In the genomic region with DNA sequence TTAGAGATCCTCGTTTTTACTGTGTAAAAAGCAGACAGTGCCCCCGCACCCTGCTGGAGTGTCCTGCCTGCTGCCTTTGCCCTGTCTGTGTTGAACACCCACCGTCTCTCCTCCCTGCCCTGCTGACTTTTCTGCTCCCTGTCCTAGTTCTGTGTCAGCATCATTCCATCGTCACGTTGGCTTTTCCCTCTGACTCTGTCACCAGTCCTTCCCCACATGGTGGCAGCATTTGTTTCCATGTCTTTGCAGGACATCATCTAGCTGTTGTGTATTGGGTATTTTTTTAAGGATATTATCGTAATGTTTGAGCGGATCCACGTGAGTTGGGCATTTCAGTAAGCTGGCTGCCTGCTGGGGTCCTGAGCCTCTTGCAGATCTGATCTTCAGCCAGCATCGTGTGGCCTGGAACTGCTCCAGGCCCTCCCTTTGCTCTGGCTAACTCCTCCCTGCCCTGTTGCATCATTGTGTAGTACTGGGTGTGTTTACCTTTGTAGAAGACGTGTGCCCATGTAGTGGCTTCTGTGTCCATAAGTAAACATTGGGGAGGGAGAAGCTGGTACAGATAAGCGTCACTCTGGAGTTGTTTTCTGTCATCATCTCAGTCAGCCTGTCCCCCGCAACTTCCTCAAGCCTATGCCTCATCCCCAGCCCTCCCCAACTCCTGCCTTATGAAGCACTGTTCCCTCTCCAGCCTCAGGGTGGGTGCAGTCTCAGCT, we compare ENCODE assay signal across 2 cellular contexts.
A peak's percentile ranks its signal among the peaks of the same experiment; 100 is the strongest.
TF ChIP-seq lines count a peak whose summit lies in the region.

No MANE protein-coding gene starts in this region.

TF ChIP-seq in K562, 482 proteins besides CTCF, POLR2A, EP300 and RAD21 (continued from another document and continues in another):
- peak; percentile 72; the same call in 1 of the 2 replicates for TF ChIP-seq ZNF589 (CRISPR knock-in tag; IDR thresholded peaks at IDR 0.05; ENCODE audit: low read depth)
- TF ChIP-seq FOXA1 (IDR thresholded peaks at IDR 0.05; ENCODE audit: borderline replicate concordance) = peak; percentile 80; the same call in 1 of the 2 replicates
- TF ChIP-seq CREB1 (IDR thresholded peaks at IDR 0.05) = peak; percentile 39; the same call in 1 of the 2 replicates
- 0 out of 2 replicates have a peak, but pooled peaks have one; percentile 31 for TF ChIP-seq CREB1 (CRISPR knock-in tag; IDR thresholded peaks at IDR 0.05)
- TF ChIP-seq ASH1L (IDR thresholded peaks at IDR 0.05; ENCODE audit: borderline replicate concordance, low read depth, partially characterized antibody) = no peak
- TF ChIP-seq MTA1 (IDR thresholded peaks at IDR 0.05; ENCODE audit: borderline replicate concordance) = peak; percentile 34; the same call in 1 of the 2 replicates
- TF ChIP-seq BHLHE40 (IDR thresholded peaks at IDR 0.05; ENCODE audit: low read length) = peak; percentile 82
- 0 out of 4 replicates have a peak, but pooled peaks of 1 of the 2 experiments have one; percentile 46 for TF ChIP-seq NONO (IDR thresholded peaks at IDR 0.05; ENCODE audit: low read depth in 2 of 2, low read length in 1 of 2)
- peak; percentile 31; the same call in 1 of the 2 replicates for TF ChIP-seq ETV5 (CRISPR knock-in tag; IDR thresholded peaks at IDR 0.05; ENCODE audit: low read depth)
- no peak for TF ChIP-seq ZNF274 (IDR thresholded peaks at IDR 0.05; ENCODE audit: borderline replicate concordance, low read depth, low read length)
- TF ChIP-seq CTCFL (IDR thresholded peaks at IDR 0.05; ENCODE audit: borderline replicate concordance, insufficient read depth, low read depth, low read length, poor library complexity, severe bottlenecking) = peak; percentile 14
- TF ChIP-seq, protein P1, sequence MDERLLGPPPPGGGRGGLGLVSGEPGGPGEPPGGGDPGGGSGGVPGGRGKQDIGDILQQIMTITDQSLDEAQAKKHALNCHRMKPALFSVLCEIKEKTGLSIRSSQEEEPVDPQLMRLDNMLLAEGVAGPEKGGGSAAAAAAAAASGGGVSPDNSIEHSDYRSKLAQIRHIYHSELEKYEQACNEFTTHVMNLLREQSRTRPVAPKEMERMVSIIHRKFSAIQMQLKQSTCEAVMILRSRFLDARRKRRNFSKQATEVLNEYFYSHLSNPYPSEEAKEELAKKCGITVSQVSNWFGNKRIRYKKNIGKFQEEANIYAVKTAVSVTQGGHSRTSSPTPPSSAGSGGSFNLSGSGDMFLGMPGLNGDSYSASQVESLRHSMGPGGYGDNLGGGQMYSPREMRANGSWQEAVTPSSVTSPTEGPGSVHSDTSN (CRISPR knock-in tag; IDR thresholded peaks at IDR 0.05; ENCODE audit: low read depth) = no peak
- TF ChIP-seq, protein P1 (tag; conservative IDR thresholded peaks at IDR 0.05; ENCODE audit: low read depth) = 0 out of 2 replicates have a peak, but pooled peaks have one; percentile 20
- peak; percentile 62; the same call in 1 of the 2 replicates for TF ChIP-seq JUN (IDR thresholded peaks at IDR 0.05; ENCODE audit: borderline replicate concordance, low read depth, low read length)
- TF ChIP-seq JUN (CRISPR knock-in tag; IDR thresholded peaks at IDR 0.05; ENCODE audit: borderline replicate concordance) = no peak
- peak; percentile 18; the same call in 1 of the 2 replicates for TF ChIP-seq ZSCAN32 (CRISPR knock-in tag; IDR thresholded peaks at IDR 0.05)
- peak; percentile 70; the same call in 1 of the 2 replicates for TF ChIP-seq SMAD4 (CRISPR knock-in tag; conservative IDR thresholded peaks at IDR 0.05)
- peak; percentile 89 for TF ChIP-seq SOX6 (IDR thresholded peaks at IDR 0.05)
- TF ChIP-seq CTBP1 (IDR thresholded peaks at IDR 0.05; ENCODE audit: borderline replicate concordance) = peak; percentile 94
- TF ChIP-seq, protein P2, sequence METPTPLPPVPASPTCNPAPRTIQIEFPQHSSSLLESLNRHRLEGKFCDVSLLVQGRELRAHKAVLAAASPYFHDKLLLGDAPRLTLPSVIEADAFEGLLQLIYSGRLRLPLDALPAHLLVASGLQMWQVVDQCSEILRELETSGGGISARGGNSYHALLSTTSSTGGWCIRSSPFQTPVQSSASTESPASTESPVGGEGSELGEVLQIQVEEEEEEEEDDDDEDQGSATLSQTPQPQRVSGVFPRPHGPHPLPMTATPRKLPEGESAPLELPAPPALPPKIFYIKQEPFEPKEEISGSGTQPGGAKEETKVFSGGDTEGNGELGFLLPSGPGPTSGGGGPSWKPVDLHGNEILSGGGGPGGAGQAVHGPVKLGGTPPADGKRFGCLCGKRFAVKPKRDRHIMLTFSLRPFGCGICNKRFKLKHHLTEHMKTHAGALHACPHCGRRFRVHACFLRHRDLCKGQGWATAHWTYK (CRISPR knock-in tag; IDR thresholded peaks at IDR 0.05) = 0 out of 2 replicates have a peak, but pooled peaks have one; percentile 70
- no peak for TF ChIP-seq SIN3A (IDR thresholded peaks at IDR 0.05; ENCODE audit: borderline replicate concordance in 2 of 2, control insufficient read depth in 1 of 2, low read depth in 2 of 2, low read length in 2 of 2)
- TF ChIP-seq SRSF3 (IDR thresholded peaks at IDR 0.05; ENCODE audit: insufficient read depth, low read length) = no peak
- TF ChIP-seq, protein P3, sequence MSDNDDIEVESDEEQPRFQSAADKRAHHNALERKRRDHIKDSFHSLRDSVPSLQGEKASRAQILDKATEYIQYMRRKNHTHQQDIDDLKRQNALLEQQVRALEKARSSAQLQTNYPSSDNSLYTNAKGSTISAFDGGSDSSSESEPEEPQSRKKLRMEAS (CRISPR knock-in tag; IDR thresholded peaks at IDR 0.05) = peak; percentile 19; the same call in 1 of the 2 replicates

TF ChIP-seq in HepG2, 621 proteins besides CTCF, POLR2A, EP300 and RAD21 (continued from another document and continues in another):
- TF ChIP-seq, protein P4, sequence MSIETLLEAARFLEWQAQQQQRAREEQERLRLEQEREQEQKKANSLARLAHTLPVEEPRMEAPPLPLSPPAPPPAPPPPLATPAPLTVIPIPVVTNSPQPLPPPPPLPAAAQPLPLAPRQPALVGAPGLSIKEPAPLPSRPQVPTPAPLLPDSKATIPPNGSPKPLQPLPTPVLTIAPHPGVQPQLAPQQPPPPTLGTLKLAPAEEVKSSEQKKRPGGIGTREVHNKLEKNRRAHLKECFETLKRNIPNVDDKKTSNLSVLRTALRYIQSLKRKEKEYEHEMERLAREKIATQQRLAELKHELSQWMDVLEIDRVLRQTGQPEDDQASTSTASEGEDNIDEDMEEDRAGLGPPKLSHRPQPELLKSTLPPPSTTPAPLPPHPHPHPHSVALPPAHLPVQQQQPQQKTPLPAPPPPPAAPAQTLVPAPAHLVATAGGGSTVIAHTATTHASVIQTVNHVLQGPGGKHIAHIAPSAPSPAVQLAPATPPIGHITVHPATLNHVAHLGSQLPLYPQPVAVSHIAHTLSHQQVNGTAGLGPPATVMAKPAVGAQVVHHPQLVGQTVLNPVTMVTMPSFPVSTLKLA (IDR thresholded peaks at IDR 0.05) = 0 out of 2 replicates have a peak, but pooled peaks have one; percentile 14
- TF ChIP-seq MAZ (IDR thresholded peaks at IDR 0.05; ENCODE audit: borderline replicate concordance, low read depth, low read length) (no peak), MAZ (CRISPR knock-in tag; IDR thresholded peaks at IDR 0.05; ENCODE audit: low read depth) (peak; percentile 81), YEATS4 (CRISPR knock-in tag; IDR thresholded peaks at IDR 0.05; ENCODE audit: borderline replicate concordance) (0 out of 2 replicates have a peak, but pooled peaks have one; percentile 33), ZNF878 (CRISPR knock-in tag; IDR thresholded peaks at IDR 0.05) (0 out of 2 replicates have a peak, but pooled peaks have one; percentile 18), SMAD9 (CRISPR knock-in tag; IDR thresholded peaks at IDR 0.05) (no peak), SAP130 (CRISPR knock-in tag; IDR thresholded peaks at IDR 0.05; ENCODE audit: low read depth) (peak; percentile 83), NR2F6 (IDR thresholded peaks at IDR 0.05) (no peak), NR2F6 (CRISPR knock-in tag; IDR thresholded peaks at IDR 0.05) (peak; percentile 37; the same call in 1 of the 2 replicates), ZNF12 (CRISPR knock-in tag; IDR thresholded peaks at IDR 0.05) (peak; percentile 56; the same call in 1 of the 2 replicates), GABPB1 (CRISPR knock-in tag; IDR thresholded peaks at IDR 0.05) (peak; percentile 36; the same call in 1 of the 2 replicates), SRSF4 (IDR thresholded peaks at IDR 0.05; ENCODE audit: low read depth, low read length, poor library complexity, severe bottlenecking) (no peak), ZBTB42 (CRISPR knock-in tag; IDR thresholded peaks at IDR 0.05) (no peak), ZFP37 (CRISPR knock-in tag; IDR thresholded peaks at IDR 0.05; ENCODE audit: borderline replicate concordance) (no peak), DNMT1 (CRISPR knock-in tag; IDR thresholded peaks at IDR 0.05) (no peak), SCMH1 (CRISPR knock-in tag; IDR thresholded peaks at IDR 0.05; ENCODE audit: borderline replicate concordance) (no peak), MYC (CRISPR knock-in tag; IDR thresholded peaks at IDR 0.05; ENCODE audit: borderline replicate concordance) (no peak), MIER3 (CRISPR knock-in tag; IDR thresholded peaks at IDR 0.05; ENCODE audit: borderline replicate concordance) (peak; percentile 82; the same call in 1 of the 2 replicates), ATAD3A (CRISPR knock-in tag; IDR thresholded peaks at IDR 0.05) (no peak)
- TF ChIP-seq, protein P5, sequence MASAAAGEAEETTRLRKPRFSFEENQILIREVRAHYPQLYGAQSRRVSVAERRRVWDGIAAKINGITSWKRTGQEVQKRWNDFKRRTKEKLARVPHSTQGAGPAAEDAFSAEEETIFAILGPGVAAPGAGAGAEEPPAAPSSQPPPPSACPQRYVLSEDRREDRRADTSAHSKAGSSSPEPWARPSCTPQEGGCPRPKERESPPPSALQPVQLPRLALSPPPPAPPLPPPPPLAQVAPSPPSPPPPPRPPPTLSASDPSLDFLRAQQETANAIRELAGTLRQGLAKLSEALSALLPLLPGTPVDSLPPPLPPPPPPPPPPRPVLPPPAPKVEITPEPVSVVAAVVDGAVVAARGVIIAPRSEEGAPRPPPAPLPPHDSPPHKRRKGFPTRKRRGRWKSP (CRISPR knock-in tag; IDR thresholded peaks at IDR 0.05) = peak; percentile 60; the same call in 1 of the 2 replicates
- TF ChIP-seq, protein P6, sequence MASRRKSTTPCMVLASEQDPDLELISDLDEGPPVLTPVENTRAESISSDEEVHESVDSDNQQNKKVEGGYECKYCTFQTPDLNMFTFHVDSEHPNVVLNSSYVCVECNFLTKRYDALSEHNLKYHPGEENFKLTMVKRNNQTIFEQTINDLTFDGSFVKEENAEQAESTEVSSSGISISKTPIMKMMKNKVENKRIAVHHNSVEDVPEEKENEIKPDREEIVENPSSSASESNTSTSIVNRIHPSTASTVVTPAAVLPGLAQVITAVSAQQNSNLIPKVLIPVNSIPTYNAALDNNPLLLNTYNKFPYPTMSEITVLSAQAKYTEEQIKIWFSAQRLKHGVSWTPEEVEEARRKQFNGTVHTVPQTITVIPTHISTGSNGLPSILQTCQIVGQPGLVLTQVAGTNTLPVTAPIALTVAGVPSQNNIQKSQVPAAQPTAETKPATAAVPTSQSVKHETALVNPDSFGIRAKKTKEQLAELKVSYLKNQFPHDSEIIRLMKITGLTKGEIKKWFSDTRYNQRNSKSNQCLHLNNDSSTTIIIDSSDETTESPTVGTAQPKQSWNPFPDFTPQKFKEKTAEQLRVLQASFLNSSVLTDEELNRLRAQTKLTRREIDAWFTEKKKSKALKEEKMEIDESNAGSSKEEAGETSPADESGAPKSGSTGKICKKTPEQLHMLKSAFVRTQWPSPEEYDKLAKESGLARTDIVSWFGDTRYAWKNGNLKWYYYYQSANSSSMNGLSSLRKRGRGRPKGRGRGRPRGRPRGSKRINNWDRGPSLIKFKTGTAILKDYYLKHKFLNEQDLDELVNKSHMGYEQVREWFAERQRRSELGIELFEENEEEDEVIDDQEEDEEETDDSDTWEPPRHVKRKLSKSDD (CRISPR knock-in tag; IDR thresholded peaks at IDR 0.05; ENCODE audit: low read depth) = peak; percentile 83
- TF ChIP-seq, protein P7, sequence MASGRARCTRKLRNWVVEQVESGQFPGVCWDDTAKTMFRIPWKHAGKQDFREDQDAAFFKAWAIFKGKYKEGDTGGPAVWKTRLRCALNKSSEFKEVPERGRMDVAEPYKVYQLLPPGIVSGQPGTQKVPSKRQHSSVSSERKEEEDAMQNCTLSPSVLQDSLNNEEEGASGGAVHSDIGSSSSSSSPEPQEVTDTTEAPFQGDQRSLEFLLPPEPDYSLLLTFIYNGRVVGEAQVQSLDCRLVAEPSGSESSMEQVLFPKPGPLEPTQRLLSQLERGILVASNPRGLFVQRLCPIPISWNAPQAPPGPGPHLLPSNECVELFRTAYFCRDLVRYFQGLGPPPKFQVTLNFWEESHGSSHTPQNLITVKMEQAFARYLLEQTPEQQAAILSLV (CRISPR knock-in tag; IDR thresholded peaks at IDR 0.05; ENCODE audit: borderline replicate concordance) = no peak
- TF ChIP-seq, protein P8, sequence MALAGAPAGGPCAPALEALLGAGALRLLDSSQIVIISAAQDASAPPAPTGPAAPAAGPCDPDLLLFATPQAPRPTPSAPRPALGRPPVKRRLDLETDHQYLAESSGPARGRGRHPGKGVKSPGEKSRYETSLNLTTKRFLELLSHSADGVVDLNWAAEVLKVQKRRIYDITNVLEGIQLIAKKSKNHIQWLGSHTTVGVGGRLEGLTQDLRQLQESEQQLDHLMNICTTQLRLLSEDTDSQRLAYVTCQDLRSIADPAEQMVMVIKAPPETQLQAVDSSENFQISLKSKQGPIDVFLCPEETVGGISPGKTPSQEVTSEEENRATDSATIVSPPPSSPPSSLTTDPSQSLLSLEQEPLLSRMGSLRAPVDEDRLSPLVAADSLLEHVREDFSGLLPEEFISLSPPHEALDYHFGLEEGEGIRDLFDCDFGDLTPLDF (CRISPR knock-in tag; IDR thresholded peaks at IDR 0.05) = no peak
- TF ChIP-seq, protein P9, sequence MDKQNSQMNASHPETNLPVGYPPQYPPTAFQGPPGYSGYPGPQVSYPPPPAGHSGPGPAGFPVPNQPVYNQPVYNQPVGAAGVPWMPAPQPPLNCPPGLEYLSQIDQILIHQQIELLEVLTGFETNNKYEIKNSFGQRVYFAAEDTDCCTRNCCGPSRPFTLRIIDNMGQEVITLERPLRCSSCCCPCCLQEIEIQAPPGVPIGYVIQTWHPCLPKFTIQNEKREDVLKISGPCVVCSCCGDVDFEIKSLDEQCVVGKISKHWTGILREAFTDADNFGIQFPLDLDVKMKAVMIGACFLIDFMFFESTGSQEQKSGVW (CRISPR knock-in tag; IDR thresholded peaks at IDR 0.05; ENCODE audit: borderline replicate concordance) = no peak
